Comparison of ENCODE assay signal across 8 cellular contexts in genomic region chr4:168449740-168450442, GRCh38. TPM values are rescaled to one million over a fixed set of nuclear protein-coding genes. Genes with fewer than 3 reads are reported as not detected.
DNase-seq lines count a peak whose midpoint lies in the region; TF ChIP-seq lines count a peak whose summit lies in the region.

No MANE protein-coding gene starts in this region.

- peak overlapping the region; percentile 45 for H3K27ac Mint-ChIP-seq in activated CD4-positive, alpha-beta T cell treated with anti-CD3 and anti-CD28 coated beads, Interleukin-2, amount 10 ng/mL, durations not matched to agents 24 days and 14 days
- peak overlapping the region; percentile 45 for H3K27ac Mint-ChIP-seq in T-helper 1 cell treated with Interleukin-12 subunit alpha and Interleukin-12 subunit beta and Interleukin-4 antibody, amounts not matched to agents 30 μg/mL and 1 μg/mL, for 36 hours

- peaks cover 25% of the 10 kb centered on the region for H3K4me1 Mint-ChIP-seq in activated CD4-positive, alpha-beta T cell treated with anti-CD3 and anti-CD28 coated beads, Interleukin-2, amount 10 ng/mL, durations not matched to agents 24 days and 14 days
- peaks cover 23% of the 10 kb centered on the region for H3K4me1 Mint-ChIP-seq in T-helper 1 cell treated with Interleukin-12 subunit alpha and Interleukin-12 subunit beta and Interleukin-4 antibody, amounts not matched to agents 30 μg/mL and 1 μg/mL, for 36 hours (ENCODE audit: low read depth)

- no peak overlapping the region for H3K27ac ChIP-seq in substantia nigra (ENCODE audit: low read depth, low read length, poor library complexity, severe bottlenecking)

- peaks cover 11% of the 10 kb centered on the region for H3K9me3 Mint-ChIP-seq in activated CD4-positive, alpha-beta T cell treated with anti-CD3 and anti-CD28 coated beads, Interleukin-2, amount 10 ng/mL, durations not matched to agents 24 days and 14 days
- peaks cover 13% of the 10 kb centered on the region for H3K9me3 Mint-ChIP-seq in T-helper 1 cell treated with Interleukin-12 subunit alpha and Interleukin-12 subunit beta and Interleukin-4 antibody, amounts not matched to agents 30 μg/mL and 1 μg/mL, for 36 hours

- peak; percentile 59 for DNase-seq in activated CD4-positive, alpha-beta T cell treated with anti-CD3 and anti-CD28 coated beads, Interleukin-2, amount 10 ng/mL, durations not matched to agents 24 days and 14 days
- DNase-seq in activated CD4-positive, alpha-beta T cell treated with anti-CD3 and anti-CD28 coated beads for 4 hours, result no peak
- DNase-seq in erythroblast (lab: John Stamatoyannopoulos, UW), result peak; percentile 41 to 78
- peak; percentile 49 for DNase-seq in renal cortical epithelial cell (ENCODE audit: low read depth)
- no peak for DNase-seq in substantia nigra (lab: John Stamatoyannopoulos, UW)
- DNase-seq in activated gamma-delta T cell treated with Interleukin-2 at 50 U/mL for 16 hours, result no peak
- no peak for DNase-seq in NCI-H1417 treated with DMSO at 0.1 percent for 48 hours (lab: John Stamatoyannopoulos, UW)

- H3K4me3 Mint-ChIP-seq in activated CD4-positive, alpha-beta T cell treated with anti-CD3 and anti-CD28 coated beads, Interleukin-2, amount 10 ng/mL, durations not matched to agents 24 days and 14 days, result no peak overlapping the region
- no peak overlapping the region for H3K4me3 Mint-ChIP-seq in T-helper 1 cell treated with Interleukin-12 subunit alpha and Interleukin-12 subunit beta and Interleukin-4 antibody, amounts not matched to agents 30 μg/mL and 1 μg/mL, for 36 hours

- H3K27me3 Mint-ChIP-seq in activated CD4-positive, alpha-beta T cell treated with anti-CD3 and anti-CD28 coated beads, Interleukin-2, amount 10 ng/mL, durations not matched to agents 24 days and 14 days, result no peaks in the 10 kb centered on the region
- no peaks in the 10 kb centered on the region for H3K27me3 Mint-ChIP-seq in T-helper 1 cell treated with Interleukin-12 subunit alpha and Interleukin-12 subunit beta and Interleukin-4 antibody, amounts not matched to agents 30 μg/mL and 1 μg/mL, for 36 hours (ENCODE audit: low read depth)

- H3K36me3 Mint-ChIP-seq in activated CD4-positive, alpha-beta T cell treated with anti-CD3 and anti-CD28 coated beads, Interleukin-2, amount 10 ng/mL, durations not matched to agents 24 days and 14 days (ENCODE audit: low read depth), result peaks cover 65% of the 10 kb centered on the region
- H3K36me3 Mint-ChIP-seq in T-helper 1 cell treated with Interleukin-12 subunit alpha and Interleukin-12 subunit beta and Interleukin-4 antibody, amounts not matched to agents 30 μg/mL and 1 μg/mL, for 36 hours (ENCODE audit: low read depth), result peaks cover 52% of the 10 kb centered on the region

- intact Hi-C loops in activated CD4-positive, alpha-beta T cell treated with anti-CD3 and anti-CD28 coated beads, Interleukin-2, amount 10 ng/mL, durations not matched to agents 24 days and 14 days (cut with micrococcal nuclease), result loop anchor here (2.0 to 5.0 kb wide), 2 partner anchors 37 to 61 kb away; no protein-coding TSS in a partner anchor

- no peak for TF ChIP-seq POLR2A in erythroblast (IDR thresholded peaks at IDR 0.05; ENCODE audit: low read length)

RNA-seq across cellular contexts. Expression of gene DDX60L, which starts 30.4 kb away (rescaled TPM):
- total RNA-seq in activated CD4-positive, alpha-beta T cell treated with anti-CD3 and anti-CD28 coated beads, Interleukin-2, amount 10 ng/mL, durations not matched to agents 24 days and 14 days, result 4.8 and 5.3 TPM in 2 replicates
- 22.5 and 44.6 TPM in 2 replicates for total RNA-seq in renal cortical epithelial cell

RNA-seq across cellular contexts. Expression of gene PALLD, which starts 47.0 kb away (rescaled TPM):
- 34.3 and 37.9 TPM in 2 replicates for total RNA-seq in activated CD4-positive, alpha-beta T cell treated with anti-CD3 and anti-CD28 coated beads, Interleukin-2, amount 10 ng/mL, durations not matched to agents 24 days and 14 days
- total RNA-seq in renal cortical epithelial cell, result 190 and 278 TPM in 2 replicates

Comparison
In these comparisons a context has a peak if more than half of its experiments do, and no peak if none do; other contexts are left out.
1. DNase-seq: peak in activated CD4-positive, alpha-beta T cell treated with anti-CD3 and anti-CD28 coated beads, Interleukin-2, amount 10 ng/mL, durations not matched to agents 24 days and 14 days (single experiment), erythroblast (2 of 2) and renal cortical epithelial cell (single experiment); none in activated CD4-positive, alpha-beta T cell treated with anti-CD3 and anti-CD28 coated beads for 4 hours (0 of 2), substantia nigra (0 of 49), activated gamma-delta T cell treated with Interleukin-2 at 50 U/mL for 16 hours (single experiment) and NCI-H1417 treated with DMSO at 0.1 percent for 48 hours (single experiment).